ENCODE assay signal across 1 cellular context in the genomic region with DNA sequence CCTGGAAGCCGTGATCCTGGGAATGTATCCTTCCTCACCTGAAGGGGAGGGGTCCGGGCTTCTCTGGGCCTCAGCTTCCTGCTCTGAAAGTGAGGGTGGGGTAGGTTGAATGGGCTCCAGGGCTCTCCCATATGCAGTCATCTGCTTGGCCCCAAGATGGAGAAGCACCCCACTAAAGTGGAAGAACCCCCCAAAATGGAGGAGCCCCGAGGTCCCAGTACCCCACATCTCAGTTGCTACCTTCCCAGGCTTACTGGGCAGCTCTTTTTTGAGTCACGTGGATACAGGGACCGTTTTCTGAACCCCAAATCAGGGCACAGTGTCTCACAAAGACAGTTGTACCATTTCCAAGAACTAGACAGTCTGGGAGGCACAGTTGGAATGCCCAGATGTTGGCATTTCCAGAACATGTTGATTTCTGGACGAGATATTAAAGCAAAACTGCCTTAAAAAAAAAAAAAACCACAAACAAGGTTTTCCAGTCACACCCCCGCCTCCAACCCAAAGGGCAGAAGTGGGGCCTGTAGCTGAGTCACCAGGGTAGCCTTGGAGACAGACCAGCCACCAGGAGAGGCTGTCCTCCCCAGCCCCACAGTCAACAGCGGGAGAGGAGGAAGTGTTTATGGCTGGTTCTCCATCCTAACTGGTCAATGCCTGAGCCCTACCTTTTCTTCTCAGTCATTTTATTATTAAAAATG.
TF ChIP-seq lines count a peak whose summit lies in the region.

No MANE protein-coding gene starts in this region.

TF ChIP-seq in IMR-90, 13 proteins besides CTCF, POLR2A, EP300 and RAD21 (continued from another document):
- TF ChIP-seq, protein P1, sequence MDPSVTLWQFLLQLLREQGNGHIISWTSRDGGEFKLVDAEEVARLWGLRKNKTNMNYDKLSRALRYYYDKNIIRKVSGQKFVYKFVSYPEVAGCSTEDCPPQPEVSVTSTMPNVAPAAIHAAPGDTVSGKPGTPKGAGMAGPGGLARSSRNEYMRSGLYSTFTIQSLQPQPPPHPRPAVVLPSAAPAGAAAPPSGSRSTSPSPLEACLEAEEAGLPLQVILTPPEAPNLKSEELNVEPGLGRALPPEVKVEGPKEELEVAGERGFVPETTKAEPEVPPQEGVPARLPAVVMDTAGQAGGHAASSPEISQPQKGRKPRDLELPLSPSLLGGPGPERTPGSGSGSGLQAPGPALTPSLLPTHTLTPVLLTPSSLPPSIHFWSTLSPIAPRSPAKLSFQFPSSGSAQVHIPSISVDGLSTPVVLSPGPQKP (IDR thresholded peaks at IDR 0.05; ENCODE audit: borderline replicate concordance, low read depth, low read length): no peak
- TF ChIP-seq MAFK (IDR thresholded peaks at IDR 0.05; ENCODE audit: low read depth, low read length) (no peak), FOS (IDR thresholded peaks at IDR 0.05; ENCODE audit: low read depth, low read length) (peak; percentile 72), CEBPB (IDR thresholded peaks at IDR 0.05; ENCODE audit: low read depth, low read length) (no peak), RFX5 (IDR thresholded peaks at IDR 0.05; ENCODE audit: low read depth, low read length) (no peak), RCOR1 (IDR thresholded peaks at IDR 0.05; ENCODE audit: insufficient replicate concordance, low read length) (no peak), MXI1 (IDR thresholded peaks at IDR 0.05; ENCODE audit: borderline replicate concordance, low read depth, low read length) (no peak), SMC3 (IDR thresholded peaks at IDR 0.05; ENCODE audit: low read depth, low read length) (0 out of 2 replicates have a peak, but pooled peaks have one; percentile 2), MAZ (IDR thresholded peaks at IDR 0.05; ENCODE audit: borderline replicate concordance, low read depth, low read length) (peak; percentile 80)
